Comparison of ENCODE assay signal across 25 cellular contexts in the genomic region with DNA sequence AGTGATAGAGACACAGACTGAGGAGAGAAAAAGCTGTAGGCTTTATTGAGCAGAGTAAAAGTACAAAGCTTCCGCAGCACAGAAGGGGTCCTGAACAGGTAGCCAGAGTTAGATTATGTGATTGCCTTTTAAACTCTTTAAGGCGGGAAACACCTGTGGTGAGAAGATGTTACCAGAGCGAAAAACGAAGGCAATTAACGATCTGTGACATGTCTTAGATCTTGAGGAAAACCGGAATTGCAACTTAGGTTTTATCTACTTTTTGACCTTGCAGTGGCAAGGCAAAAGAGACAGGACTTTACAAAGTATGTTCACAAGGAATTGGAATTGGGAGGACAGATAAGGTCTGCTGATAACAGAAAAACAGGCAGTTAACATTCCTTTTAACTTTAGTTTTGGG.
DNase-seq lines count a peak whose midpoint lies in the region; ATAC-seq and TF ChIP-seq lines count a peak whose summit lies in the region.
"Had no signal": no experiment of that assay in that cellular context is flagged by ENCODE, and none has a peak within 500 bp of the region (broad histone marks: within the 10 kb centered on the region; RNA-seq: fewer than 3 reads in every experiment).

No MANE protein-coding gene starts in this region.

- peaks cover 0 to 12% (median 7%) of the 10 kb centered on the region in 10 experiments; a peak in 10 of 20 replicates for H3K4me1 ChIP-seq in BLaER1 treated with 17β-estradiol and CSF1 and Interleukin-3, amounts not matched to agents 10 nM and 100 nM
- no peaks in the 10 kb centered on the region for H3K4me1 ChIP-seq in smooth muscle cell (ENCODE audit: low read depth)

- H3F3A ChIP-seq in smooth muscle cell (ENCODE audit: low read depth): no peaks in the 10 kb centered on the region

- H3K9me3 Mint-ChIP-seq in WTC11: peaks cover 29% of the 10 kb centered on the region

- 43% methylated on average over 6 of the region's 6 CpGs for WGBS in smooth muscle cell (ENCODE audit: low lambda C conversion rate)

- no peak for TF ChIP-seq CTCF in WTC11 (IDR thresholded peaks at IDR 0.05)
- TF ChIP-seq CTCF in smooth muscle cell (IDR thresholded peaks at IDR 0.05; ENCODE audit: borderline replicate concordance, insufficient read depth, poor library complexity, severe bottlenecking): no peak

- DNase-seq in WTC11 (ENCODE audit: low spot score) (no peak), left kidney (ENCODE audit: low read depth, low spot score) (peak; percentile 41), smooth muscle cell (lab: John Stamatoyannopoulos, UW; ENCODE audit: unreplicated experiment) (no peak), NCI-H1436 (lab: John Stamatoyannopoulos, UW) (no peak)
- DNase-seq: 8988T; ACHN; CD4-positive, alpha-beta T cell; Kasumi-1; MV-4-11; NCI-H1105; NCI-H146; NCI-H2029; NCI-H446 treated with DMSO at 0.1 percent for 48 hours; NCI-H526; NCI-H82; SHP77 had no signal

- H3K4me2 ChIP-seq in BLaER1 treated with 17β-estradiol and CSF1 and Interleukin-3, amounts not matched to agents 10 nM and 100 nM: peak overlapping the region in 7 of 11 experiments; percentile 9 to 58 (median 43); a peak in 10 of 22 replicates
- peak overlapping the region; percentile 17 for H3K4me2 ChIP-seq in smooth muscle cell

- H3K9ac ChIP-seq in BLaER1 treated with 17β-estradiol and CSF1 and Interleukin-3, amounts not matched to agents 10 nM and 100 nM: no peak overlapping the region
- no peak overlapping the region for H3K9ac ChIP-seq in smooth muscle cell (ENCODE audit: low read depth)

- H3K27ac ChIP-seq in BLaER1 treated with 17β-estradiol and CSF1 and Interleukin-3, amounts not matched to agents 10 nM and 100 nM: no peak overlapping the region
- no peak overlapping the region for H3K27ac ChIP-seq in smooth muscle cell (ENCODE audit: low read depth)
- H3K27ac ChIP-seq: RWPE1 had no signal

- H3K27me3 Mint-ChIP-seq in WTC11 (ENCODE audit: low read depth): 0 out of 2 replicates have a peak, but pooled peaks cover 5% of the 10 kb centered on the region
- H3K27me3 Mint-ChIP-seq: CD4-positive, alpha-beta T cell had no signal

- no peak overlapping the region for H3K27ac Mint-ChIP-seq in WTC11
- H3K27ac Mint-ChIP-seq: CD4-positive, alpha-beta T cell had no signal

- no peak overlapping the region for H3K4me3 Mint-ChIP-seq in WTC11
- H3K4me3 Mint-ChIP-seq: CD4-positive, alpha-beta T cell had no signal

- peaks cover 22% of the 10 kb centered on the region for H3K36me3 Mint-ChIP-seq in WTC11

- no peaks in the 10 kb centered on the region; a peak in 2 of 22 replicates for H3K9me3 ChIP-seq in BLaER1 treated with 17β-estradiol and CSF1 and Interleukin-3, amounts not matched to agents 10 nM and 100 nM (replicated peaks in 1 of 11)
- no peaks in the 10 kb centered on the region for H3K9me3 ChIP-seq in smooth muscle cell (replicated peaks; ENCODE audit: low read depth)

- no peaks in the 10 kb centered on the region for H3K79me2 ChIP-seq in smooth muscle cell (ENCODE audit: low read depth)

- H3K27me3 ChIP-seq in BLaER1 treated with 17β-estradiol and CSF1 and Interleukin-3, amounts not matched to agents 10 nM and 100 nM: no peaks in the 10 kb centered on the region
- no peaks in the 10 kb centered on the region for H3K27me3 ChIP-seq in smooth muscle cell (ENCODE audit: low read depth)

- POLR2A ChIA-PET in WTC11 (lab: Charles Lee): no interaction called here

- no peak overlapping the region for H2AFZ ChIP-seq in smooth muscle cell (ENCODE audit: low read depth)

- CTCF ChIA-PET in WTC11 (lab: Charles Lee): no interaction called here

- H3K4me3 ChIP-seq in BLaER1 treated with 17β-estradiol and CSF1 and Interleukin-3, amounts not matched to agents 10 nM and 100 nM: no peak overlapping the region
- no peak overlapping the region for H3K4me3 ChIP-seq in smooth muscle cell
- H3K4me3 ChIP-seq: K562 had no signal

- ATAC-seq in WTC11: peak; percentile 32
- no peak for ATAC-seq in GM21576 (IDR thresholded peaks at IDR 0.05; ENCODE audit: unreplicated experiment)
- ATAC-seq in HG03039 (IDR thresholded peaks at IDR 0.05; ENCODE audit: unreplicated experiment): no peak
- ATAC-seq in GM18520 (IDR thresholded peaks at IDR 0.05; ENCODE audit: unreplicated experiment): no peak
- ATAC-seq: HCT116, HepG2, K562, Panc1 had no signal

- H4K20me1 ChIP-seq in BLaER1 treated with 17β-estradiol and CSF1 and Interleukin-3, amounts not matched to agents 10 nM and 100 nM: no peaks in the 10 kb centered on the region
- no peaks in the 10 kb centered on the region for H4K20me1 ChIP-seq in smooth muscle cell (ENCODE audit: low read depth)

- H3K4me1 Mint-ChIP-seq in WTC11: peaks cover 37% of the 10 kb centered on the region

- H3K36me3 ChIP-seq in BLaER1 treated with 17β-estradiol and CSF1 and Interleukin-3, amounts not matched to agents 10 nM and 100 nM: no peaks in the 10 kb centered on the region
- H3K36me3 ChIP-seq in smooth muscle cell (ENCODE audit: low read depth): no peaks in the 10 kb centered on the region

TF ChIP-seq in WTC11, 78 proteins besides CTCF, POLR2A, EP300 and RAD21:
- TF ChIP-seq SMAD3 (CRISPR knock-in tag; IDR thresholded peaks at IDR 0.05; ENCODE audit: borderline replicate concordance) (no peak), ZNF232 (CRISPR knock-in tag; IDR thresholded peaks at IDR 0.05) (no peak), NR2C2 (CRISPR knock-in tag; IDR thresholded peaks at IDR 0.05) (no peak), ZNF317 (CRISPR knock-in tag; IDR thresholded peaks at IDR 0.05; ENCODE audit: borderline replicate concordance, low read depth) (no peak), CREM (CRISPR knock-in tag; IDR thresholded peaks at IDR 0.05) (no peak)
- TF ChIP-seq, protein P1, sequence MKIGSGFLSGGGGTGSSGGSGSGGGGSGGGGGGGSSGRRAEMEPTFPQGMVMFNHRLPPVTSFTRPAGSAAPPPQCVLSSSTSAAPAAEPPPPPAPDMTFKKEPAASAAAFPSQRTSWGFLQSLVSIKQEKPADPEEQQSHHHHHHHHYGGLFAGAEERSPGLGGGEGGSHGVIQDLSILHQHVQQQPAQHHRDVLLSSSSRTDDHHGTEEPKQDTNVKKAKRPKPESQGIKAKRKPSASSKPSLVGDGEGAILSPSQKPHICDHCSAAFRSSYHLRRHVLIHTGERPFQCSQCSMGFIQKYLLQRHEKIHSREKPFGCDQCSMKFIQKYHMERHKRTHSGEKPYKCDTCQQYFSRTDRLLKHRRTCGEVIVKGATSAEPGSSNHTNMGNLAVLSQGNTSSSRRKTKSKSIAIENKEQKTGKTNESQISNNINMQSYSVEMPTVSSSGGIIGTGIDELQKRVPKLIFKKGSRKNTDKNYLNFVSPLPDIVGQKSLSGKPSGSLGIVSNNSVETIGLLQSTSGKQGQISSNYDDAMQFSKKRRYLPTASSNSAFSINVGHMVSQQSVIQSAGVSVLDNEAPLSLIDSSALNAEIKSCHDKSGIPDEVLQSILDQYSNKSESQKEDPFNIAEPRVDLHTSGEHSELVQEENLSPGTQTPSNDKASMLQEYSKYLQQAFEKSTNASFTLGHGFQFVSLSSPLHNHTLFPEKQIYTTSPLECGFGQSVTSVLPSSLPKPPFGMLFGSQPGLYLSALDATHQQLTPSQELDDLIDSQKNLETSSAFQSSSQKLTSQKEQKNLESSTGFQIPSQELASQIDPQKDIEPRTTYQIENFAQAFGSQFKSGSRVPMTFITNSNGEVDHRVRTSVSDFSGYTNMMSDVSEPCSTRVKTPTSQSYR (CRISPR knock-in tag; IDR thresholded peaks at IDR 0.05): no peak
- TF ChIP-seq, protein P2, sequence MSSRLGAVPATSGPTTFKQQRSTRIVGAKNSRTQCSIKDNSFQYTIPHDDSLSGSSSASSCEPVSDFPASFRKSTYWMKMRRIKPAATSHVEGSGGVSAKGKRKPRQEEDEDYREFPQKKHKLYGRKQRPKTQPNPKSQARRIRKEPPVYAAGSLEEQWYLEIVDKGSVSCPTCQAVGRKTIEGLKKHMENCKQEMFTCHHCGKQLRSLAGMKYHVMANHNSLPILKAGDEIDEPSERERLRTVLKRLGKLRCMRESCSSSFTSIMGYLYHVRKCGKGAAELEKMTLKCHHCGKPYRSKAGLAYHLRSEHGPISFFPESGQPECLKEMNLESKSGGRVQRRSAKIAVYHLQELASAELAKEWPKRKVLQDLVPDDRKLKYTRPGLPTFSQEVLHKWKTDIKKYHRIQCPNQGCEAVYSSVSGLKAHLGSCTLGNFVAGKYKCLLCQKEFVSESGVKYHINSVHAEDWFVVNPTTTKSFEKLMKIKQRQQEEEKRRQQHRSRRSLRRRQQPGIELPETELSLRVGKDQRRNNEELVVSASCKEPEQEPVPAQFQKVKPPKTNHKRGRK (CRISPR knock-in tag; IDR thresholded peaks at IDR 0.05; ENCODE audit: borderline replicate concordance): no peak
- TF ChIP-seq, protein P3, sequence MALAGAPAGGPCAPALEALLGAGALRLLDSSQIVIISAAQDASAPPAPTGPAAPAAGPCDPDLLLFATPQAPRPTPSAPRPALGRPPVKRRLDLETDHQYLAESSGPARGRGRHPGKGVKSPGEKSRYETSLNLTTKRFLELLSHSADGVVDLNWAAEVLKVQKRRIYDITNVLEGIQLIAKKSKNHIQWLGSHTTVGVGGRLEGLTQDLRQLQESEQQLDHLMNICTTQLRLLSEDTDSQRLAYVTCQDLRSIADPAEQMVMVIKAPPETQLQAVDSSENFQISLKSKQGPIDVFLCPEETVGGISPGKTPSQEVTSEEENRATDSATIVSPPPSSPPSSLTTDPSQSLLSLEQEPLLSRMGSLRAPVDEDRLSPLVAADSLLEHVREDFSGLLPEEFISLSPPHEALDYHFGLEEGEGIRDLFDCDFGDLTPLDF (CRISPR knock-in tag; IDR thresholded peaks at IDR 0.05): no peak
TF ChIP-seq in WTC11: peak in this region for 0.
